Comparison of ENCODE assay signal across 32 cellular contexts in the genomic region with DNA sequence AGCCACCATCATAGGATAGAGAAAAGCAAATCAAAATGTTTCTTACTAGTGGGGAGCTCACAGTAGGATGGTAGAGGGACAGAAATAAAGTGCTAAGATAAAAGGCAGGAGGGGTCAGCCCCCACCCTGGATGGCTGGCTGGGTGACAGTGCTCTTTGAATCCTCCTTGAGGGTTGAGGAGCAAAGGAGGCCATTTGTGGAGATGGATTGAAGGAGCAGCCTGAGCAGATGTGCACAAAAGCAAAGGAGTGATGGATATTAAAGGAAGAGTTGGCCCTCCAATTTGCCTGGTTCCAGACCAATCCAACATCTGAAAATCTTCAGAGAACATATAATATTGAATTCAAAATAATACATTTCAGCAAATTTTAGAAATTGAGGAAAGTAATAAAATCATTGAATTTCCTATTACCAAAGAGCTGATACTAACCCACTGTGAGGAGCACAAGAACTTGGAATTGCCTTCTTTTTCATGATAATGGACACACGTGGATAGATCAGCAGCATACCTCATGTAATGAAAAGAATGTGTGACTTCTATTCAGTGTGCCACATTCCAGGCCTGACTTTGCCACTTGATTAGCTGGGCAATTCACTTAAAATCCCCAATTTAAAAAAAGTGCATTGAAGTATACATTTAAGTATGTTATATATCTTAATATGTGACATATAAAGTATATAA.
"Had no signal": no experiment of that assay in that cellular context is flagged by ENCODE, and none has a peak within 500 bp of the region (broad histone marks: within the 10 kb centered on the region; RNA-seq: fewer than 3 reads in every experiment).

No MANE protein-coding gene starts in this region.

- H3K9me3 ChIP-seq: heart right ventricle, lower lobe of right lung, pancreas, prostate gland, thoracic aorta, uterus had no signal

- H3K27ac Mint-ChIP-seq: activated CD4-positive, alpha-beta memory T cell treated with anti-CD3 and anti-CD28 coated beads, Interleukin-2, amount 10 ng/mL, durations not matched to agents 7 days and 5 days; activated CD4-positive, alpha-beta T cell treated with anti-CD3 and anti-CD28 coated beads, Interleukin-2, amount 10 ng/mL, durations not matched to agents 7 days and 5 days; activated naive CD4-positive, alpha-beta T cell treated with anti-CD3 and anti-CD28 coated beads, Interleukin-2, amount 10 ng/mL, durations not matched to agents 7 days and 5 days; activated naive CD8-positive, alpha-beta T cell treated with anti-CD3 and anti-CD28 coated beads, Interleukin-2, amount 10 ng/mL, durations not matched to agents 7 days and 5 days; activated T-cell treated with anti-CD3 and anti-CD28 coated beads, Interleukin-2, amount 50 U/mL, for 24 hours; nephron; stimulated activated effector memory CD8-positive, alpha-beta T cell treated with anti-CD3 and anti-CD28 coated beads, Interleukin-12 subunit alpha, Interleukin-12 subunit beta, amount 100 ng/mL, for 72 hours; stimulated activated naive CD8-positive, alpha-beta T cell treated with anti-CD3 and anti-CD28 coated beads, Interleukin-15, Interleukin-2, amounts not matched to agents 100 ng/mL and 50 ng/mL, for 24 hours; T-helper 17 cell had no signal

- H3K4me1 ChIP-seq: ascending aorta, heart right ventricle, left lung, lower lobe of right lung, pancreas, prostate gland, uterus had no signal

- H3K27me3 ChIP-seq: ascending aorta, dorsolateral prefrontal cortex, left lung, pancreas, uterus had no signal

- H3K36me3 ChIP-seq: ascending aorta, heart right ventricle, left lung, lower lobe of right lung, pancreas, prostate gland, thoracic aorta, uterus had no signal

- ATAC-seq: esophagus mucosa; heart right ventricle; left lung; lower lobe of right lung; pancreas; sciatic nerve; stimulated activated effector memory CD8-positive, alpha-beta T cell treated with anti-CD3 and anti-CD28 coated beads, Interleukin-12 subunit alpha, Interleukin-12 subunit beta, amount 100 ng/mL, for 72 hours; T-helper 17 cell had no signal

- H3K4me3 ChIP-seq: ascending aorta, coronary artery, dorsolateral prefrontal cortex, heart right ventricle, left lung, lower lobe of right lung, pancreas, prostate gland, skin epidermis, thoracic aorta, uterus had no signal

- DNase-seq: activated CD4-positive, alpha-beta memory T cell treated with anti-CD3 and anti-CD28 coated beads, Interleukin-2, amount 10 ng/mL, durations not matched to agents 7 days and 5 days; activated CD4-positive, alpha-beta T cell treated with anti-CD3 and anti-CD28 coated beads for 1 hour; activated CD4-positive, alpha-beta T cell treated with anti-CD3 and anti-CD28 coated beads, Interleukin-2, amount 10 ng/mL, durations not matched to agents 7 days and 5 days; activated CD8-positive, alpha-beta memory T cell treated with anti-CD3 and anti-CD28 coated beads, Interleukin-2, amount 50 U/mL, for 48 hours; activated gamma-delta T cell; activated naive CD4-positive, alpha-beta T cell treated with anti-CD3 and anti-CD28 coated beads, Interleukin-2, amount 10 ng/mL, durations not matched to agents 7 days and 5 days; activated naive CD8-positive, alpha-beta T cell treated with anti-CD3 and anti-CD28 coated beads, Interleukin-2, amount 10 ng/mL, durations not matched to agents 7 days and 5 days; activated T-cell treated with anti-CD3 and anti-CD28 coated beads, Interleukin-2, amount 50 U/mL, for 24 hours; dorsolateral prefrontal cortex; foreskin fibroblast; heart right ventricle; left lung; lower lobe of right lung; pancreas; retina; stimulated activated CD4-positive, alpha-beta T cell treated with anti-CD3 and anti-CD28 coated beads, Interleukin-12 subunit alpha, Interleukin-12 subunit beta, amount 100 ng/mL, for 4 hours; stimulated activated CD4-positive, alpha-beta T cell treated with anti-CD3 and anti-CD28 coated beads, Interleukin-4, amount 100 ng/mL, for 1 hour; T-helper 17 cell; T1000; trophoblast cell; uterus had no signal

- H3K27ac ChIP-seq: ascending aorta, coronary artery, dorsolateral prefrontal cortex, heart right ventricle, left lung, lower lobe of right lung, pancreas, prostate gland, skin epidermis, thoracic aorta, uterus had no signal

- H3K36me3 Mint-ChIP-seq: activated naive CD4-positive, alpha-beta T cell treated with anti-CD3 and anti-CD28 coated beads, Interleukin-2, amount 10 ng/mL, durations not matched to agents 7 days and 5 days; activated naive CD8-positive, alpha-beta T cell treated with anti-CD3 and anti-CD28 coated beads, Interleukin-2, amount 10 ng/mL, durations not matched to agents 7 days and 5 days; stimulated activated effector memory CD8-positive, alpha-beta T cell treated with anti-CD3 and anti-CD28 coated beads, Interleukin-12 subunit alpha, Interleukin-12 subunit beta, amount 100 ng/mL, for 72 hours had no signal

- H3K27me3 Mint-ChIP-seq: activated CD4-positive, alpha-beta memory T cell treated with anti-CD3 and anti-CD28 coated beads, Interleukin-2, amount 10 ng/mL, durations not matched to agents 7 days and 5 days; activated CD4-positive, alpha-beta T cell treated with anti-CD3 and anti-CD28 coated beads, Interleukin-2, amount 10 ng/mL, durations not matched to agents 7 days and 5 days; activated naive CD4-positive, alpha-beta T cell treated with anti-CD3 and anti-CD28 coated beads, Interleukin-2, amount 10 ng/mL, durations not matched to agents 7 days and 5 days; activated naive CD8-positive, alpha-beta T cell treated with anti-CD3 and anti-CD28 coated beads, Interleukin-2, amount 10 ng/mL, durations not matched to agents 7 days and 5 days; activated T-cell treated with anti-CD3 and anti-CD28 coated beads, Interleukin-2, amount 50 U/mL, for 24 hours; brain; stimulated activated naive CD8-positive, alpha-beta T cell treated with anti-CD3 and anti-CD28 coated beads, Interleukin-15, Interleukin-2, amounts not matched to agents 100 ng/mL and 50 ng/mL, for 24 hours; T-helper 17 cell had no signal

- H3K4me3 Mint-ChIP-seq: activated CD4-positive, alpha-beta memory T cell treated with anti-CD3 and anti-CD28 coated beads, Interleukin-2, amount 10 ng/mL, durations not matched to agents 7 days and 5 days; activated CD4-positive, alpha-beta T cell treated with anti-CD3 and anti-CD28 coated beads, Interleukin-2, amount 10 ng/mL, durations not matched to agents 7 days and 5 days; activated naive CD4-positive, alpha-beta T cell treated with anti-CD3 and anti-CD28 coated beads, Interleukin-2, amount 10 ng/mL, durations not matched to agents 7 days and 5 days; activated naive CD8-positive, alpha-beta T cell treated with anti-CD3 and anti-CD28 coated beads, Interleukin-2, amount 10 ng/mL, durations not matched to agents 7 days and 5 days; activated T-cell treated with anti-CD3 and anti-CD28 coated beads, Interleukin-2, amount 50 U/mL, for 24 hours; brain; nephron; stimulated activated effector memory CD8-positive, alpha-beta T cell treated with anti-CD3 and anti-CD28 coated beads, Interleukin-12 subunit alpha, Interleukin-12 subunit beta, amount 100 ng/mL, for 72 hours; stimulated activated naive CD8-positive, alpha-beta T cell treated with anti-CD3 and anti-CD28 coated beads, Interleukin-15, Interleukin-2, amounts not matched to agents 100 ng/mL and 50 ng/mL, for 24 hours; T-helper 17 cell had no signal

- H3K4me1 Mint-ChIP-seq: activated CD4-positive, alpha-beta memory T cell treated with anti-CD3 and anti-CD28 coated beads, Interleukin-2, amount 10 ng/mL, durations not matched to agents 7 days and 5 days; activated CD4-positive, alpha-beta T cell treated with anti-CD3 and anti-CD28 coated beads, Interleukin-2, amount 10 ng/mL, durations not matched to agents 7 days and 5 days; activated naive CD4-positive, alpha-beta T cell treated with anti-CD3 and anti-CD28 coated beads, Interleukin-2, amount 10 ng/mL, durations not matched to agents 7 days and 5 days; activated naive CD8-positive, alpha-beta T cell treated with anti-CD3 and anti-CD28 coated beads, Interleukin-2, amount 10 ng/mL, durations not matched to agents 7 days and 5 days; nephron; stimulated activated effector memory CD8-positive, alpha-beta T cell treated with anti-CD3 and anti-CD28 coated beads, Interleukin-12 subunit alpha, Interleukin-12 subunit beta, amount 100 ng/mL, for 72 hours; T-helper 17 cell had no signal

- H3K9me3 Mint-ChIP-seq: activated CD4-positive, alpha-beta memory T cell treated with anti-CD3 and anti-CD28 coated beads, Interleukin-2, amount 10 ng/mL, durations not matched to agents 7 days and 5 days; activated CD4-positive, alpha-beta T cell treated with anti-CD3 and anti-CD28 coated beads, Interleukin-2, amount 10 ng/mL, durations not matched to agents 7 days and 5 days; activated T-cell treated with anti-CD3 and anti-CD28 coated beads, Interleukin-2, amount 50 U/mL, for 24 hours had no signal
